14 cellular contexts compared by ENCODE assay signal in the genomic region with DNA sequence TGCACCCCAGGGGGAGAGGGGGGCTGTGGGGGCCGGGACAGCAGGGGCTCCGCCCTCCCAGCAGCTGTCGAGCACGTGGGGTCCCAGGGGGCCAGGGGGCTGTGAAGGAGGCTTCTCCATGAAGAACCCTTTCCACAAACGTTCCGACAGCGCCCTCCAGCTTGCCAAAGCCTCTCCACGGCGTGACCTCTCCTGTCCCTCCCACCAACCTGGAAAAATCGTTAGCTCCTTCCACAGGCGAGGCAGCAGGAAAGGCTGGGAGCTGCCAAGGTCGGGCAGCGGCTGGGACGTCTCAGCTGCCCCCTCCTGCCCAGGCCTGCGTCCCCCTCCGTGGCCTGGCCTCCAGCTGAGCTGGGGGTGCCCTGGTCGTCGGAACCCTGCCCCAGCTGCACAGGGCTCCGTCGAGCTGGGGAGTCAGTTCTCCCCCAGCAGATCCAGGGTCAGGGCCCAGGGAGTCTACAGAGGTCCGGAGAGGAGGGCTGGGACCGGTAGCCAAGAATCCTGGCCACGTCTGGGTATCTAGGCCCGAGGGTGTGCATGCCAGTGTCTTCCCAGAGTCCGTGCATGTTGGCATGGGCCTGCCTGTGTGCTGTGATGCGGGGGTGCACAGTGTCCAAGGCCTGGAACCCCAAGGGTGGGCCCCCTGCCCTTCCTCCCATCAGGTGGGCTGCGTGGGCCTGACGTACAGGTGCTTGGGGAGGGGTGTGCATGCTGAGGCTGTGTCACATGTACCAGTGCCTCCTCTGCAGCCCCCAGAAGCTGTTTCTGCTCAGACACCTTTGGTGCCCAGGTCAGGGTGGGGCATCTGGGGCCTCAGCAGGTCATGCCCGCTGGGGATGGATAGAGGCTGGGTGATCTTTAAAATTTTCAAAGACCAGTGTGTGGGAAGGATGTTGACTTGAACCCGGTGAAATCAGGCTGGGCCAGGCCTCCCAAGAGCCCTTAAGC.
DNase-seq lines count a peak whose midpoint lies in the region; ATAC-seq and TF ChIP-seq lines count a peak whose summit lies in the region.
"Had no signal": no experiment of that assay in that cellular context is flagged by ENCODE, and none has a peak within 500 bp of the region (broad histone marks: within the 10 kb centered on the region; RNA-seq: fewer than 3 reads in every experiment).

No MANE protein-coding gene starts in this region.

- no peak for TF ChIP-seq EP300 in SK-N-SH (IDR thresholded peaks at IDR 0.05; ENCODE audit: borderline replicate concordance in 1 of 2, low read depth in 1 of 2, low read length in 1 of 2)

- WGBS in SK-N-SH (ENCODE audit: low lambda C conversion rate), result 24% methylated on average over 21 of the region's 30 CpGs

- peaks cover 87% of the 10 kb centered on the region for H3K27me3 ChIP-seq in SK-N-SH (ENCODE audit: insufficient read depth)
- no peaks in the 10 kb centered on the region for H3K27me3 ChIP-seq in WERI-Rb-1 (ENCODE audit: insufficient read depth, low read depth, severe bottlenecking)
- H3K27me3 ChIP-seq in MG63, result no peaks in the 10 kb centered on the region

- CTCF ChIA-PET in SK-N-SH (lab: Yijun Ruan, JAX), result interaction anchor here (0.6 to 4.0 kb wide), 5 partner anchors 9 to 134 kb away, joined by 3 to 13 read pairs (median 3); no protein-coding TSS in a partner anchor

- H3K4me2 ChIP-seq in SK-N-SH, result no peak overlapping the region

- POLR2A ChIA-PET in SK-N-SH (lab: Yijun Ruan, JAX), result no interaction called here

- H3F3A ChIP-seq in SK-N-SH (replicated peaks; ENCODE audit: insufficient read depth), result peaks cover 3% of the 10 kb centered on the region

- DNase-seq in SK-N-SH (peak; percentile 44), D341Med (ENCODE audit: low spot score) (peak; percentile 79), WERI-Rb-1 (peak; percentile 86), mucosa of descending colon (peak in 1 of 3 donors; percentile 24), cerebellum (ENCODE audit: low spot score) (no peak), GM19238 (ENCODE audit: insufficient read length, low spot score) (no peak), MG63 (no peak)
- DNase-seq: MM.1S, NCI-H1105, NCI-H187 treated with DMSO at 0.1 percent for 48 hours, NCI-H510A treated with DMSO at 0.1 percent for 48 hours, PC-3 had no signal

- H3K9me3 ChIP-seq in SK-N-SH (no peaks in the 10 kb centered on the region), WERI-Rb-1 (ENCODE audit: severe bottlenecking) (no peaks in the 10 kb centered on the region), mucosa of descending colon (no peaks in the 10 kb centered on the region), MG63 (no peaks in the 10 kb centered on the region)

- no peak overlapping the region for H3K4me3 ChIP-seq in SK-N-SH (ENCODE audit: low read depth in 2 of 2, low read length in 1 of 2)
- H3K4me3 ChIP-seq in WERI-Rb-1 (ENCODE audit: low read depth, low read length), result no peak overlapping the region
- no peak overlapping the region for H3K4me3 ChIP-seq in mucosa of descending colon
- no peak overlapping the region for H3K4me3 ChIP-seq in MG63

- no peaks in the 10 kb centered on the region for H4K20me1 ChIP-seq in SK-N-SH (ENCODE audit: insufficient read depth)

- H3K4me1 ChIP-seq in SK-N-SH (ENCODE audit: control insufficient read depth in 1 of 2, insufficient read depth in 2 of 2, low read depth in 1 of 2, low read length in 1 of 2) (no peaks in the 10 kb centered on the region), mucosa of descending colon (ENCODE audit: low read depth) (no peaks in the 10 kb centered on the region)

- H3K9me2 ChIP-seq in SK-N-SH, result no peaks in the 10 kb centered on the region

- no peak overlapping the region for H3K27ac ChIP-seq in SK-N-SH (ENCODE audit: low read depth in 2 of 2, low read length in 1 of 2)
- peak overlapping the region; percentile 94 for H3K27ac ChIP-seq in WERI-Rb-1

- H3K9ac ChIP-seq in SK-N-SH, result no peak overlapping the region

- no peak for TF ChIP-seq RAD21 in SK-N-SH (IDR thresholded peaks at IDR 0.05; ENCODE audit: low read length)

- no peak for ATAC-seq in SK-N-SH treated with all-trans-retinoic acid at 6 μM for 48 hours
- ATAC-seq in mucosa of descending colon, result peak; percentile 17
- ATAC-seq: HCT116 had no signal

- H2AFZ ChIP-seq in SK-N-SH (ENCODE audit: low read depth), result no peak overlapping the region

- TF ChIP-seq CTCF in SK-N-SH (IDR thresholded peaks at IDR 0.05) (no peak), WERI-Rb-1 (IDR thresholded peaks at IDR 0.05; ENCODE audit: low read depth, low read length) (peak; percentile 58), mucosa of descending colon (IDR thresholded peaks at IDR 0.05) (no peak)

- intact Hi-C loops in mucosa of descending colon (cut with DNase I, micrococcal nuclease), result no loop called here

- no peaks in the 10 kb centered on the region for H3K36me3 ChIP-seq in SK-N-SH (replicated peaks in 1 of 2; ENCODE audit: control insufficient read depth in 1 of 2, insufficient read depth in 2 of 2, low read length in 1 of 2)
- H3K36me3 ChIP-seq in WERI-Rb-1, result no peaks in the 10 kb centered on the region
- no peaks in the 10 kb centered on the region for H3K36me3 ChIP-seq in mucosa of descending colon (ENCODE audit: low read depth)
- no peaks in the 10 kb centered on the region for H3K36me3 ChIP-seq in MG63

- no peaks in the 10 kb centered on the region for H3K79me2 ChIP-seq in SK-N-SH (ENCODE audit: insufficient read depth)

TF ChIP-seq in SK-N-SH, 30 proteins besides CTCF, POLR2A, EP300 and RAD21:
- TF ChIP-seq SIN3A (IDR thresholded peaks at IDR 0.05; ENCODE audit: borderline replicate concordance, low read depth, low read length) (no peak), YY1 (IDR thresholded peaks at IDR 0.05; ENCODE audit: low read depth) (no peak)
- TF ChIP-seq, protein P1, sequence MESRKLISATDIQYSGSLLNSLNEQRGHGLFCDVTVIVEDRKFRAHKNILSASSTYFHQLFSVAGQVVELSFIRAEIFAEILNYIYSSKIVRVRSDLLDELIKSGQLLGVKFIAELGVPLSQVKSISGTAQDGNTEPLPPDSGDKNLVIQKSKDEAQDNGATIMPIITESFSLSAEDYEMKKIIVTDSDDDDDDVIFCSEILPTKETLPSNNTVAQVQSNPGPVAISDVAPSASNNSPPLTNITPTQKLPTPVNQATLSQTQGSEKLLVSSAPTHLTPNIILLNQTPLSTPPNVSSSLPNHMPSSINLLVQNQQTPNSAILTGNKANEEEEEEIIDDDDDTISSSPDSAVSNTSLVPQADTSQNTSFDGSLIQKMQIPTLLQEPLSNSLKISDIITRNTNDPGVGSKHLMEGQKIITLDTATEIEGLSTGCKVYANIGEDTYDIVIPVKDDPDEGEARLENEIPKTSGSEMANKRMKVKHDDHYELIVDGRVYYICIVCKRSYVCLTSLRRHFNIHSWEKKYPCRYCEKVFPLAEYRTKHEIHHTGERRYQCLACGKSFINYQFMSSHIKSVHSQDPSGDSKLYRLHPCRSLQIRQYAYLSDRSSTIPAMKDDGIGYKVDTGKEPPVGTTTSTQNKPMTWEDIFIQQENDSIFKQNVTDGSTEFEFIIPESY (IDR thresholded peaks at IDR 0.05; ENCODE audit: borderline replicate concordance, low read depth), result no peak

TF ChIP-seq in SK-N-SH treated with all-trans-retinoic acid at 6 μM for 48 hours, 23 proteins besides CTCF, POLR2A, EP300 and RAD21:
- no peak for TF ChIP-seq GLIS3 (CRISPR knock-in tag; IDR thresholded peaks at IDR 0.05)
- TF ChIP-seq ARNTL (CRISPR knock-in tag; IDR thresholded peaks at IDR 0.05; ENCODE audit: borderline replicate concordance, low read depth), result no peak
- TF ChIP-seq, protein P2, sequence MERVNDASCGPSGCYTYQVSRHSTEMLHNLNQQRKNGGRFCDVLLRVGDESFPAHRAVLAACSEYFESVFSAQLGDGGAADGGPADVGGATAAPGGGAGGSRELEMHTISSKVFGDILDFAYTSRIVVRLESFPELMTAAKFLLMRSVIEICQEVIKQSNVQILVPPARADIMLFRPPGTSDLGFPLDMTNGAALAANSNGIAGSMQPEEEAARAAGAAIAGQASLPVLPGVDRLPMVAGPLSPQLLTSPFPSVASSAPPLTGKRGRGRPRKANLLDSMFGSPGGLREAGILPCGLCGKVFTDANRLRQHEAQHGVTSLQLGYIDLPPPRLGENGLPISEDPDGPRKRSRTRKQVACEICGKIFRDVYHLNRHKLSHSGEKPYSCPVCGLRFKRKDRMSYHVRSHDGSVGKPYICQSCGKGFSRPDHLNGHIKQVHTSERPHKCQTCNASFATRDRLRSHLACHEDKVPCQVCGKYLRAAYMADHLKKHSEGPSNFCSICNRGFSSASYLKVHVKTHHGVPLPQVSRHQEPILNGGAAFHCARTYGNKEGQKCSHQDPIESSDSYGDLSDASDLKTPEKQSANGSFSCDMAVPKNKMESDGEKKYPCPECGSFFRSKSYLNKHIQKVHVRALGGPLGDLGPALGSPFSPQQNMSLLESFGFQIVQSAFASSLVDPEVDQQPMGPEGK (CRISPR knock-in tag; IDR thresholded peaks at IDR 0.05; ENCODE audit: borderline replicate concordance), result no peak
- no peak for TF ChIP-seq OSR1 (CRISPR knock-in tag; IDR thresholded peaks at IDR 0.05)
- TF ChIP-seq ESRRG (CRISPR knock-in tag; IDR thresholded peaks at IDR 0.05), result no peak
- no peak for TF ChIP-seq ZFP3 (CRISPR knock-in tag; IDR thresholded peaks at IDR 0.05)
- TF ChIP-seq SNAI2 (CRISPR knock-in tag; IDR thresholded peaks at IDR 0.05), result no peak
- no peak for TF ChIP-seq ZNF70 (CRISPR knock-in tag; IDR thresholded peaks at IDR 0.05)

Comparison
In these comparisons a context has a peak if more than half of its experiments do, and no peak if none do; other contexts are left out.
1. DNase-seq: peak in SK-N-SH (single experiment), D341Med (single experiment) and WERI-Rb-1 (single experiment); none in cerebellum (single experiment), GM19238 (single experiment) and MG63 (single experiment).